ENCODE assay signal across 25 cellular contexts in genomic region chr9:116692619-116693018, GRCh38. TPM values are rescaled to one million over a fixed set of nuclear protein-coding genes. Genes with fewer than 3 reads are reported as not detected.
A peak's percentile ranks its signal among the peaks of the same experiment; 100 is the strongest.
DNase-seq lines count a peak whose midpoint lies in the region; ATAC-seq, FAIRE-seq and TF ChIP-seq lines count a peak whose summit lies in the region.
"Had no signal": no experiment of that assay in that cellular context is flagged by ENCODE, and none has a peak within 500 bp of the region (broad histone marks: within the 10 kb centered on the region; RNA-seq: fewer than 3 reads in every experiment).

No MANE protein-coding gene starts in this region.

- ATAC-seq in HG02759 (IDR thresholded peaks at IDR 0.05; ENCODE audit: unreplicated experiment) = peak; percentile 37
- ATAC-seq in activated T-helper 17 cell treated with anti-CD3 and anti-CD28 coated beads, Interleukin-2, amount 50 U/mL, for 72 hours (replicated peaks) = no peak
- ATAC-seq in naive thymus-derived CD8-positive, alpha-beta T cell = no peak
- ATAC-seq: GM23338 had no signal

- H3K9me3 Mint-ChIP-seq in activated T-helper 17 cell treated with anti-CD3 and anti-CD28 coated beads, Interleukin-2, amount 50 U/mL, for 72 hours = no peaks in the 10 kb centered on the region
- H3K9me3 Mint-ChIP-seq in naive thymus-derived CD8-positive, alpha-beta T cell = peaks cover 0 to 7% (median 0%) of the 10 kb centered on the region in 9 donors
- H3K9me3 Mint-ChIP-seq: GM23338; nephron; T-helper 2 cell treated with Interferon-gamma antibody and Interleukin-4, amounts not matched to agents 5 μg/mL and 100 μg/mL, for 36 hours had no signal

- no peaks in the 10 kb centered on the region for H3K27me3 Mint-ChIP-seq in activated T-helper 17 cell treated with anti-CD3 and anti-CD28 coated beads, Interleukin-2, amount 50 U/mL, for 72 hours
- no peaks in the 10 kb centered on the region for H3K27me3 Mint-ChIP-seq in naive thymus-derived CD8-positive, alpha-beta T cell
- H3K27me3 Mint-ChIP-seq: progenitor cell of endocrine pancreas had no signal

- TF ChIP-seq POLR2A in GM12891 (IDR thresholded peaks at IDR 0.05; ENCODE audit: low read depth, low read length) = no peak

- H3K4me1 Mint-ChIP-seq in activated T-helper 17 cell treated with anti-CD3 and anti-CD28 coated beads, Interleukin-2, amount 50 U/mL, for 72 hours = peaks cover 54% of the 10 kb centered on the region
- H3K4me1 Mint-ChIP-seq in naive thymus-derived CD8-positive, alpha-beta T cell = peaks cover 29 to 72% (median 68%) of the 10 kb centered on the region in 4 donors

- POLR2A ChIA-PET in naive thymus-derived CD8-positive, alpha-beta T cell (lab: Charles Lee) = no interaction called here

- peaks cover 26% of the 10 kb centered on the region for H3K36me3 Mint-ChIP-seq in activated T-helper 17 cell treated with anti-CD3 and anti-CD28 coated beads, Interleukin-2, amount 50 U/mL, for 72 hours (ENCODE audit: low read depth)
- H3K36me3 Mint-ChIP-seq in naive thymus-derived CD8-positive, alpha-beta T cell = peaks cover 10 to 28% (median 20%) of the 10 kb centered on the region in 3 donors

- DNase-seq in GM12891 (ENCODE audit: insufficient read length, low spot score) = no peak
- DNase-seq in naive thymus-derived CD8-positive, alpha-beta T cell = no peak
- DNase-seq in SW 1271 (lab: John Stamatoyannopoulos, UW) = no peak
- DNase-seq in NCI-H446 (lab: John Stamatoyannopoulos, UW) = no peak
- no peak for DNase-seq in NCI-H510A treated with DMSO at 0.1 percent for 48 hours (lab: John Stamatoyannopoulos, UW)
- DNase-seq: activated CD4-positive, alpha-beta T cell treated with anti-CD3 and anti-CD28 coated beads for 1 hour; activated effector memory CD4-positive, alpha-beta T cell treated with Interleukin-2 at 50 U/mL for 16 hours; AML-193; effector CD4-positive, alpha-beta T cell; GDM1; KG1; mesendoderm; NCI-H1092 treated with DMSO at 0.1 percent for 48 hours; NCI-H2081 treated with DMSO at 0.1 percent for 48 hours; NCI-H524 treated with DMSO at 0.1 percent for 48 hours; OCI-M1; stimulated activated CD8-positive, alpha-beta memory T cell treated with anti-CD3 and anti-CD28 coated beads, Interleukin-4, amount 100 ng/mL, for 48 hours; uterus had no signal

- no peak overlapping the region for H3K27ac Mint-ChIP-seq in activated T-helper 17 cell treated with anti-CD3 and anti-CD28 coated beads, Interleukin-2, amount 50 U/mL, for 72 hours
- peak overlapping the region in 6 of 10 donors; percentile 7 to 75 (median 60) for H3K27ac Mint-ChIP-seq in naive thymus-derived CD8-positive, alpha-beta T cell
- H3K27ac Mint-ChIP-seq: GM23338; progenitor cell of endocrine pancreas; T-helper 2 cell treated with Interferon-gamma antibody and Interleukin-4, amounts not matched to agents 5 μg/mL and 100 μg/mL, for 36 hours had no signal

- FAIRE-seq in GM12891 (lab: Jason Lieb, UNC) = no peak
- FAIRE-seq: D721Med had no signal

- peak overlapping the region; percentile 3 for H3K4me3 Mint-ChIP-seq in activated T-helper 17 cell treated with anti-CD3 and anti-CD28 coated beads, Interleukin-2, amount 50 U/mL, for 72 hours
- peak overlapping the region in 1 of 10 donors; percentile 20 for H3K4me3 Mint-ChIP-seq in naive thymus-derived CD8-positive, alpha-beta T cell
- H3K4me3 Mint-ChIP-seq: GM23338; nephron; T-helper 2 cell treated with Interferon-gamma antibody and Interleukin-4, amounts not matched to agents 5 μg/mL and 100 μg/mL, for 36 hours had no signal

TF ChIP-seq in GM12891, 5 proteins besides CTCF, POLR2A, EP300 and RAD21:
- TF ChIP-seq SPI1 (IDR thresholded peaks at IDR 0.05; ENCODE audit: low read depth, low read length) = 0 out of 2 replicates have a peak, but pooled peaks have one; percentile 2
- TF ChIP-seq PAX5 (IDR thresholded peaks at IDR 0.05; ENCODE audit: insufficient read depth, low read length, severe bottlenecking) = no peak

RNA-seq across cellular contexts. Expression of gene TRIM32, which starts 5.5 kb away (rescaled TPM):
- 4.7 TPM for polyA plus RNA-seq in GM12891 (2012; ENCODE audit: low read depth, missing spikeins)
- total RNA-seq in activated T-helper 17 cell treated with anti-CD3 and anti-CD28 coated beads, Interleukin-2, amount 50 U/mL, for 72 hours = 10 to 100 TPM; 14.8 to 15.7 TPM
- 10 to 100 TPM; 14.1 to 15.9 TPM for total RNA-seq in naive thymus-derived CD8-positive, alpha-beta T cell
- 10 to 100 TPM in 2 of 3 donors, 1 to 10 TPM in 1; 8.4 to 16.1 (median 11.4) TPM for polyA plus RNA-seq in naive thymus-derived CD8-positive, alpha-beta T cell
